Comparison of ENCODE assay signal across 9 cellular contexts in genomic region chr3:153621988-153622387, GRCh38.
DNase-seq lines count a peak whose midpoint lies in the region; ATAC-seq, FAIRE-seq and TF ChIP-seq lines count a peak whose summit lies in the region.
"Had no signal": no experiment of that assay in that cellular context is flagged by ENCODE, and none has a peak within 500 bp of the region (broad histone marks: within the 10 kb centered on the region; RNA-seq: fewer than 3 reads in every experiment).

No MANE protein-coding gene starts in this region.

- no peak for TF ChIP-seq POLR2A in GM12891 (IDR thresholded peaks at IDR 0.05; ENCODE audit: low read depth, low read length)
- TF ChIP-seq POLR2A in esophagus squamous epithelium (IDR thresholded peaks at IDR 0.05), result no peak

- H3K27me3 ChIP-seq in esophagus squamous epithelium, result no peaks in the 10 kb centered on the region
- H3K27me3 ChIP-seq: pancreas had no signal

- H3K4me3 ChIP-seq in choroid plexus epithelial cell (ENCODE audit: low read depth, low read length) (no peak overlapping the region), esophagus squamous epithelium (no peak overlapping the region)
- H3K4me3 ChIP-seq: pancreas had no signal

- intact Hi-C loops in esophagus squamous epithelium (cut with DNase I), result no loop called here

- peaks cover 0 to 14% (median 0%) of the 10 kb centered on the region in 3 donors for H3K4me1 ChIP-seq in esophagus squamous epithelium
- H3K4me1 ChIP-seq: pancreas had no signal

- 66 to 68% methylated on average over 2 of the region's 2 CpGs for WGBS in esophagus squamous epithelium, 2 donors

- no peak for TF ChIP-seq CTCF in choroid plexus epithelial cell (conservative IDR thresholded peaks at IDR 0.05; ENCODE audit: low read depth, low read length)
- TF ChIP-seq CTCF in esophagus squamous epithelium (IDR thresholded peaks at IDR 0.05), result no peak

- ATAC-seq in GM21381 (IDR thresholded peaks at IDR 0.05; ENCODE audit: unreplicated experiment), result peak; percentile 95
- peak; percentile 90 for ATAC-seq in HG03457 (IDR thresholded peaks at IDR 0.05; ENCODE audit: unreplicated experiment)

- no peaks in the 10 kb centered on the region for H3K36me3 ChIP-seq in esophagus squamous epithelium
- H3K36me3 ChIP-seq: pancreas had no signal

- FAIRE-seq in GM12891 (lab: Jason Lieb, UNC), result peak; percentile 76
- FAIRE-seq: pancreas had no signal

- H3K9me3 ChIP-seq in esophagus squamous epithelium, result no peaks in the 10 kb centered on the region
- H3K9me3 ChIP-seq: pancreas had no signal

- DNase-seq in GM12891 (ENCODE audit: insufficient read length, low spot score) (peak; percentile 6), choroid plexus epithelial cell (ENCODE audit: low read depth) (peak; percentile 14), NCI-H748 treated with DMSO at 0.1 percent for 48 hours (lab: John Stamatoyannopoulos, UW) (no peak), DMS153 (lab: John Stamatoyannopoulos, UW) (no peak), esophagus squamous epithelium (lab: John Stamatoyannopoulos, UW) (no peak), A172 (ENCODE audit: low spot score) (no peak)
- DNase-seq: pancreas had no signal

- H3K27ac ChIP-seq in esophagus squamous epithelium, result peak overlapping the region in 2 of 4 donors; percentile 21 to 54
- H3K27ac ChIP-seq: pancreas had no signal

TF ChIP-seq in GM12891, 5 proteins besides CTCF, POLR2A, EP300 and RAD21:
- no peak for TF ChIP-seq POU2F2 (IDR thresholded peaks at IDR 0.05; ENCODE audit: low read depth, low read length)
- TF ChIP-seq SPI1 (IDR thresholded peaks at IDR 0.05; ENCODE audit: low read depth, low read length), result peak; percentile 87
- no peak for TF ChIP-seq POLR2AphosphoS5 (IDR thresholded peaks at IDR 0.05; ENCODE audit: low read depth, low read length)

Comparison
In these comparisons a context has a peak if more than half of its experiments do, and no peak if none do; other contexts are left out.
1. DNase-seq: peak in GM12891 (single experiment) and choroid plexus epithelial cell (single experiment); none in NCI-H748 treated with DMSO at 0.1 percent for 48 hours (single experiment), DMS153 (single experiment), esophagus squamous epithelium (single experiment) and A172 (single experiment).